Comparison of ENCODE assay signal across 30 cellular contexts in genomic region chr9:76733096-76733495, GRCh38. TPM values are rescaled to one million over a fixed set of nuclear protein-coding genes. Genes with fewer than 3 reads are reported as not detected.
"Had no signal": no experiment of that assay in that cellular context is flagged by ENCODE, and none has a peak within 500 bp of the region (broad histone marks: within the 10 kb centered on the region; RNA-seq: fewer than 3 reads in every experiment).

No MANE protein-coding gene starts in this region.

- H3K9me3 ChIP-seq: body of pancreas, left lung, lower lobe of right lung, mucosa of descending colon, pancreas, prostate gland, spleen, transverse colon had no signal

- DNase-seq: activated CD4-positive, alpha-beta memory T cell treated with anti-CD3 and anti-CD28 coated beads for 36 hours; activated CD4-positive, alpha-beta T cell treated with anti-CD3 and anti-CD28 coated beads, Interleukin-2, amount 10 ng/mL, durations not matched to agents 24 days and 14 days; activated CD4-positive, CD25-positive, alpha-beta regulatory T cell treated with anti-CD3 and anti-CD28 coated beads, Interleukin-2, amount 50 U/mL, for 72 hours; activated CD8-positive, alpha-beta memory T cell treated with anti-CD3 and anti-CD28 coated beads, Interleukin-2, amount 50 U/mL, for 48 hours; activated naive CD4-positive, alpha-beta T cell; activated T-cell treated with anti-CD3 and anti-CD28 coated beads, Interleukin-2, amount 50 U/mL, for 4 hours; anterior cingulate cortex; body of pancreas; dorsolateral prefrontal cortex; effector memory CD4-positive, alpha-beta T cell; foreskin keratinocyte; left lung; lower lobe of right lung; mucosa of descending colon; nephron progenitor cell; pancreas; spleen; stimulated activated naive CD4-positive, alpha-beta T cell; T-helper 17 cell; T1000; transverse colon; WERI-Rb-1 had no signal

- ATAC-seq: activated naive CD4-positive, alpha-beta T cell treated with anti-CD3 and anti-CD28 coated beads, Interleukin-2, amount 50 U/mL, for 72 hours; activated T-cell treated with anti-CD3 and anti-CD28 coated beads, Interleukin-2, amount 50 U/mL, for 4 hours; activated T-helper 17 cell treated with anti-CD3 and anti-CD28 coated beads, Interleukin-2, amount 50 U/mL, for 72 hours; body of pancreas; foreskin keratinocyte; left lung; lower lobe of right lung; mucosa of descending colon; pancreas; T-helper 17 cell had no signal

- H3K4me1 ChIP-seq: foreskin keratinocyte, left lung, lower lobe of right lung, prostate gland, spleen, transverse colon had no signal

- H3K27me3 ChIP-seq: body of pancreas, dorsolateral prefrontal cortex, foreskin keratinocyte, spleen, transverse colon had no signal

- H3K4me3 ChIP-seq: body of pancreas, coronary artery, dorsolateral prefrontal cortex, left lung, lower lobe of right lung, mucosa of descending colon, pancreas, prostate gland, spleen, transverse colon had no signal

- H3K27ac ChIP-seq: body of pancreas, coronary artery, foreskin keratinocyte, left lung, lower lobe of right lung, pancreas, prostate gland, spleen, transverse colon, WERI-Rb-1 had no signal

- H3K36me3 ChIP-seq: left lung, lower lobe of right lung, pancreas, prostate gland, spleen, transverse colon, WERI-Rb-1 had no signal

RNA-seq across cellular contexts. Expression of gene PCA3, which starts 31.1 kb away (rescaled TPM):
- total RNA-seq: activated CD4-positive, alpha-beta memory T cell treated with anti-CD3 and anti-CD28 coated beads for 36 hours; activated CD4-positive, alpha-beta T cell treated with anti-CD3 and anti-CD28 coated beads, Interleukin-2, amount 10 ng/mL, durations not matched to agents 24 days and 14 days; activated naive CD4-positive, alpha-beta T cell treated with anti-CD3 and anti-CD28 coated beads, Interleukin-2, amount 50 U/mL, for 72 hours; activated T-cell treated with anti-CD3 and anti-CD28 coated beads, Interleukin-2, amount 50 U/mL, for 4 hours; activated T-helper 17 cell treated with anti-CD3 and anti-CD28 coated beads, Interleukin-2, amount 50 U/mL, for 72 hours; body of pancreas; epithelial cell of proximal tubule; fibroblast of lung; foreskin keratinocyte; lower lobe of right lung; mesenteric fat pad; myocyte; pancreas; T-helper 17 cell had no signal
- polyA plus RNA-seq: fibroblast of lung, foreskin keratinocyte, spleen had no signal
